Comparison of ENCODE assay signal across 1 cellular context in genomic region chr5:19035816-19036215, GRCh38.
TF ChIP-seq lines count a peak whose summit lies in the region.

No MANE protein-coding gene starts in this region.

TF ChIP-seq in GM23338, 12 proteins besides CTCF, POLR2A, EP300 and RAD21 (continued from another document):
- TF ChIP-seq ZNF462 (CRISPR knock-in tag; IDR thresholded peaks at IDR 0.05), result peak; percentile 67; the same call in 1 of the 2 replicates
- no peak for TF ChIP-seq JUNB (IDR thresholded peaks at IDR 0.05; ENCODE audit: unreplicated experiment)
- no peak for TF ChIP-seq CREB1 (CRISPR knock-in tag; IDR thresholded peaks at IDR 0.05; ENCODE audit: low read depth)
- TF ChIP-seq EZH2phosphoT487 (IDR thresholded peaks at IDR 0.05; ENCODE audit: unreplicated experiment), result no peak
- no peak for TF ChIP-seq STAT1 (IDR thresholded peaks at IDR 0.05; ENCODE audit: unreplicated experiment)
- no peak for TF ChIP-seq ZNF114 (CRISPR knock-in tag; IDR thresholded peaks at IDR 0.05)
